8 cellular contexts compared by ENCODE assay signal in genomic region chr1:7207875-7208646, GRCh38.
DNase-seq lines count a peak whose midpoint lies in the region; ATAC-seq and TF ChIP-seq lines count a peak whose summit lies in the region.

No MANE protein-coding gene starts in this region.

- DNase-seq in AML-193 (lab: John Stamatoyannopoulos, UW), result peak; percentile 58 to 70
- peak; percentile 81 to 85 for DNase-seq in NCI-H2081 (lab: John Stamatoyannopoulos, UW)
- peak in 4 of 5 donors; percentile 31 to 63 (median 49) for DNase-seq in heart left ventricle
- peak in 1 of 2 donors; percentile 34 for DNase-seq in gastrocnemius medialis
- DNase-seq in T-cell, result no peak
- no peak for DNase-seq in CD4-positive, alpha-beta T cell

- H3K9me3 ChIP-seq in heart left ventricle, result no peaks in the 10 kb centered on the region
- no peaks in the 10 kb centered on the region for H3K9me3 ChIP-seq in gastrocnemius medialis
- no peaks in the 10 kb centered on the region for H3K9me3 ChIP-seq in CD4-positive, alpha-beta T cell (ENCODE audit: control insufficient read depth, low read length)

- peak; percentile 76 for TF ChIP-seq CTCF in GM12875 (IDR thresholded peaks at IDR 0.05; ENCODE audit: borderline replicate concordance, insufficient read depth, low read depth, low read length)
- peak; percentile 69 for TF ChIP-seq CTCF in WI38 (IDR thresholded peaks at IDR 0.05; ENCODE audit: low read depth, low read length)
- TF ChIP-seq CTCF in heart left ventricle (IDR thresholded peaks at IDR 0.05), result peak; percentile 43 to 75 (median 64)
- TF ChIP-seq CTCF in gastrocnemius medialis (IDR thresholded peaks at IDR 0.05 in 4 of 5, conservative IDR thresholded peaks at IDR 0.05 in 1 of 5), result peak in 4 of 5 experiments; percentile 38 to 72 (median 46)
- no peak for TF ChIP-seq CTCF in CD4-positive, alpha-beta T cell (IDR thresholded peaks at IDR 0.05)

- no peak overlapping the region for H3K4me3 ChIP-seq in GM12875 (ENCODE audit: low read depth, low read length)
- no peak overlapping the region for H3K4me3 ChIP-seq in WI38 (ENCODE audit: low read depth, low read length)
- H3K4me3 ChIP-seq in heart left ventricle, result no peak overlapping the region
- H3K4me3 ChIP-seq in gastrocnemius medialis, result no peak overlapping the region

- no peak for TF ChIP-seq POLR2A in heart left ventricle (IDR thresholded peaks at IDR 0.05)
- no peak for TF ChIP-seq POLR2A in gastrocnemius medialis (IDR thresholded peaks at IDR 0.05)

- peak; percentile 61 to 89 (median 83) for ATAC-seq in heart left ventricle
- ATAC-seq in gastrocnemius medialis, result peak; percentile 75 to 76
- ATAC-seq in T-cell (replicated peaks in 1 of 4), result no peak
- no peak for ATAC-seq in CD4-positive, alpha-beta T cell (ENCODE audit: poor library complexity)

- H3K27ac ChIP-seq in heart left ventricle, result no peak overlapping the region
- H3K27ac ChIP-seq in gastrocnemius medialis, result no peak overlapping the region
- no peak overlapping the region for H3K27ac ChIP-seq in CD4-positive, alpha-beta T cell (ENCODE audit: low read depth, low read length)

- no peak overlapping the region for H3K4me3 Mint-ChIP-seq in T-cell
- H3K4me3 Mint-ChIP-seq in CD4-positive, alpha-beta T cell, result no peak overlapping the region

- H3K27me3 ChIP-seq in heart left ventricle (peaks cover 0 to 20% (median 0%) of the 10 kb centered on the region in 9 donors), gastrocnemius medialis (peaks cover 0 to 3% (median 0%) of the 10 kb centered on the region in 3 donors)
- peaks cover 37% of the 10 kb centered on the region for H3K27me3 ChIP-seq in CD4-positive, alpha-beta T cell (ENCODE audit: control insufficient read depth, insufficient read depth, low read length)

- CTCF ChIA-PET in T-cell (lab: Charles Lee), result no interaction called here
- CTCF ChIA-PET in CD4-positive, alpha-beta T cell (lab: Charles Lee), result no interaction called here

- no peaks in the 10 kb centered on the region for H3K36me3 ChIP-seq in heart left ventricle
- no peaks in the 10 kb centered on the region for H3K36me3 ChIP-seq in gastrocnemius medialis

- WGBS in heart left ventricle, 4 donors, result 25 to 34% (median 30%) methylated on average over 6 of the region's 6 CpGs

- H3K27me3 Mint-ChIP-seq in T-cell, result peaks cover 44 to 55% of the 10 kb centered on the region in 2 donors
- H3K27me3 Mint-ChIP-seq in CD4-positive, alpha-beta T cell, result peaks cover 60% of the 10 kb centered on the region

- no peaks in the 10 kb centered on the region for H3K4me1 Mint-ChIP-seq in T-cell
- no peaks in the 10 kb centered on the region for H3K4me1 Mint-ChIP-seq in CD4-positive, alpha-beta T cell (ENCODE audit: low read depth)

- peaks cover 0 to 6% (median 0%) of the 10 kb centered on the region in 3 donors for H3K9me3 Mint-ChIP-seq in T-cell
- no peaks in the 10 kb centered on the region for H3K9me3 Mint-ChIP-seq in CD4-positive, alpha-beta T cell

- in situ Hi-C loops in gastrocnemius medialis (cut with MboI; ENCODE audit: low sequenced_read_pairs in 4 of 4), result no loop called here

- H3K36me3 Mint-ChIP-seq in T-cell, result no peaks in the 10 kb centered on the region
- H3K36me3 Mint-ChIP-seq in CD4-positive, alpha-beta T cell (ENCODE audit: low read depth), result no peaks in the 10 kb centered on the region

- POLR2A ChIA-PET in T-cell (lab: Charles Lee), result no interaction called here
- POLR2A ChIA-PET in CD4-positive, alpha-beta T cell (lab: Charles Lee), result no interaction called here

- H3K27ac Mint-ChIP-seq in T-cell, result no peak overlapping the region
- H3K27ac Mint-ChIP-seq in CD4-positive, alpha-beta T cell, result no peak overlapping the region

- intact Hi-C loops in heart left ventricle (cut with DNase I) (loop anchor here in 6 of 10 donors (2.0 to 10.0 kb wide), 9 partner anchors 133 to 486 kb away; partner anchors contain the start of gene CAMTA1 (in 1 of the 6)), gastrocnemius medialis (cut with DNase I; ENCODE audit: low total_unique reads) (no loop called here)
- intact Hi-C loops in CD4-positive, alpha-beta T cell (cut with DNase I, micrococcal nuclease), result no loop called here

- H3K4me1 ChIP-seq in heart left ventricle (no peaks in the 10 kb centered on the region), gastrocnemius medialis (no peaks in the 10 kb centered on the region)

Comparison
In these comparisons a context has a peak if more than half of its experiments do, and no peak if none do; other contexts are left out.
1. DNase-seq: peak in AML-193 (2 of 2), NCI-H2081 (2 of 2) and heart left ventricle (4 of 5); none in T-cell (0 of 34) and CD4-positive, alpha-beta T cell (0 of 10).
2. ATAC-seq: peak in heart left ventricle (4 of 4) and gastrocnemius medialis (2 of 2); none in T-cell (0 of 4) and CD4-positive, alpha-beta T cell (single experiment).
3. intact Hi-C loops: an anchor here in heart left ventricle (2.0 to 10.0 kb wide); none called in gastrocnemius medialis and CD4-positive, alpha-beta T cell.